ENCODE assay signal across 8 cellular contexts in genomic region chr6:143677577-143677890, GRCh38. TPM values are rescaled to one million over a fixed set of nuclear protein-coding genes. Genes with fewer than 3 reads are reported as not detected.
DNase-seq lines count a peak whose midpoint lies in the region; ATAC-seq and TF ChIP-seq lines count a peak whose summit lies in the region.

No MANE protein-coding gene starts in this region.

- H3K9me3 Mint-ChIP-seq in MCF 10A (ENCODE audit: unreplicated experiment): no peaks in the 10 kb centered on the region

- CTCF ChIA-PET in MCF 10A (lab: Yijun Ruan, JAX): no interaction called here

- POLR2A ChIA-PET in MCF 10A (lab: Yijun Ruan, JAX): interaction anchor here (1.2 to 6.3 kb wide), 5 partner anchors 9 to 847 kb away, joined by 3 to 48 read pairs (median 7); partner anchors contain the start of gene LTV1

- H2BK12ac ChIP-seq in mesenchymal stem cell (ENCODE audit: low read length in 2 of 2): no peak overlapping the region

- no peak overlapping the region for H2BK5ac ChIP-seq in mesenchymal stem cell (ENCODE audit: low read depth, low read length, poor library complexity, severe bottlenecking)

- H4K91ac ChIP-seq in mesenchymal stem cell (ENCODE audit: low read length): no peak overlapping the region

- H2BK120ac ChIP-seq in mesenchymal stem cell (ENCODE audit: low read depth, low read length): peak overlapping the region; percentile 98

- H3K4me1 ChIP-seq in mesenchymal stem cell (ENCODE audit: control insufficient read depth, insufficient read depth, low read depth, low read length) (peaks cover 4% of the 10 kb centered on the region), thyroid gland (peaks cover 29 to 31% of the 10 kb centered on the region in 2 donors)

- H3K79me1 ChIP-seq in mesenchymal stem cell (replicated peaks; ENCODE audit: low read length, poor library complexity, severe bottlenecking): peaks cover 5% of the 10 kb centered on the region

- H3K27me3 ChIP-seq in mesenchymal stem cell (ENCODE audit: control insufficient read depth in 1 of 2, insufficient read depth in 1 of 2, low read length in 2 of 2) (no peaks in the 10 kb centered on the region), thyroid gland (no peaks in the 10 kb centered on the region)

- no peak for ATAC-seq in GM19035 (IDR thresholded peaks at IDR 0.05; ENCODE audit: unreplicated experiment)

- peak; percentile 47 for DNase-seq in activated T-cell treated with anti-CD3 and anti-CD28 coated beads for 4 hours
- DNase-seq in activated T-cell treated with anti-CD3 and anti-CD28 coated beads, Interleukin-2, amount 50 U/mL, for 48 hours: no peak
- DNase-seq in MCF 10A (ENCODE audit: unreplicated experiment): no peak
- no peak for DNase-seq in mesenchymal stem cell
- no peak for DNase-seq in thyroid gland
- DNase-seq in NCI-H146 treated with DMSO at 0.1 percent for 48 hours (lab: John Stamatoyannopoulos, UW; ENCODE audit: unreplicated experiment): no peak
- DNase-seq in HPDE6-E6E7 (ENCODE audit: extremely low spot score): no peak

- peak overlapping the region; percentile 56 for H3K4me2 ChIP-seq in mesenchymal stem cell (ENCODE audit: low read length, poor library complexity, severe bottlenecking)

- H3K14ac ChIP-seq in mesenchymal stem cell (ENCODE audit: low read length in 2 of 2): no peak overlapping the region

- H3K27ac Mint-ChIP-seq in MCF 10A (ENCODE audit: low read depth, unreplicated experiment): peak overlapping the region; percentile 87

- H3K4me3 ChIP-seq in mesenchymal stem cell (ENCODE audit: insufficient read depth in 1 of 2, low read depth in 1 of 2, low read length in 2 of 2): peak overlapping the region; percentile 92 to 96
- H3K4me3 ChIP-seq in thyroid gland (replicated peaks in 1 of 3): peak overlapping the region in 2 of 3 donors; percentile 82 to 94

- H3K4me1 Mint-ChIP-seq in MCF 10A (ENCODE audit: insufficient read depth, unreplicated experiment): peaks cover 56% of the 10 kb centered on the region

- no peak for TF ChIP-seq CTCF in MCF 10A (IDR thresholded peaks at IDR 0.05; ENCODE audit: unreplicated experiment)
- no peak for TF ChIP-seq CTCF in thyroid gland (IDR thresholded peaks at IDR 0.05)

- no peak overlapping the region for H2AFZ ChIP-seq in mesenchymal stem cell (ENCODE audit: low read depth, low read length)

- peaks cover 7% of the 10 kb centered on the region for H3K9me3 ChIP-seq in mesenchymal stem cell (ENCODE audit: control insufficient read depth, low read length)
- H3K9me3 ChIP-seq in thyroid gland: no peaks in the 10 kb centered on the region

- intact Hi-C loops in MCF 10A (cut with micrococcal nuclease): loop anchor here (2.0 to 10.0 kb wide), 3 partner anchors 100 to 327 kb away; partner anchors contain the start of genes LTV1 and PLAGL1
- intact Hi-C loops in thyroid gland (cut with DNase I): loop anchor here (10.0 kb wide), 1 partner anchor 167 kb away; the partner anchor contains the start of gene LTV1

- H2BK15ac ChIP-seq in mesenchymal stem cell (ENCODE audit: low read depth, poor library complexity, severe bottlenecking): no peak overlapping the region

- no peaks in the 10 kb centered on the region for H3K27me3 Mint-ChIP-seq in MCF 10A (ENCODE audit: insufficient read depth, unreplicated experiment)

- no peak overlapping the region for H3K23ac ChIP-seq in mesenchymal stem cell (ENCODE audit: low read length in 2 of 2)

- H3K36me3 ChIP-seq in mesenchymal stem cell (ENCODE audit: control insufficient read depth in 1 of 2, insufficient read depth in 2 of 2, low read depth in 1 of 2, low read length in 2 of 2): no peaks in the 10 kb centered on the region
- H3K36me3 ChIP-seq in thyroid gland: no peaks in the 10 kb centered on the region

- H3K27ac ChIP-seq in mesenchymal stem cell (ENCODE audit: low read length, poor library complexity, severe bottlenecking) (no peak overlapping the region), thyroid gland (peak overlapping the region; percentile 96 to 98 (median 97))

- H3K4me3 Mint-ChIP-seq in MCF 10A (ENCODE audit: unreplicated experiment): peak overlapping the region; percentile 88

- no peaks in the 10 kb centered on the region for H3K36me3 Mint-ChIP-seq in MCF 10A (ENCODE audit: insufficient read depth, unreplicated experiment)

- WGBS in mesenchymal stem cell: 0% methylated on average over 5 of the region's 9 CpGs
- WGBS in thyroid gland, 2 donors: 4 to 7% methylated on average over 9 of the region's 9 CpGs

- H4K8ac ChIP-seq in mesenchymal stem cell (ENCODE audit: low read length): no peak overlapping the region

- H3K18ac ChIP-seq in mesenchymal stem cell (ENCODE audit: low read depth in 1 of 2, low read length in 2 of 2): peak overlapping the region in 1 of 2 experiments; percentile 97

- no peak overlapping the region for H2AK5ac ChIP-seq in mesenchymal stem cell (ENCODE audit: low read length, severe bottlenecking)

- TF ChIP-seq POLR2A in thyroid gland (IDR thresholded peaks at IDR 0.05): no peak

- H3K4ac ChIP-seq in mesenchymal stem cell (ENCODE audit: low read depth in 1 of 2, low read length in 2 of 2): no peak overlapping the region

- BruUV-seq in MCF 10A (replicated peaks; lab: Mats Ljungman, UMichigan): no TSS peak

- peak overlapping the region; percentile 99 for H3K9ac ChIP-seq in mesenchymal stem cell (ENCODE audit: low read length)

RNA-seq across cellular contexts. Expression of gene PHACTR2, which starts 0.2 kb away (rescaled TPM):
- total RNA-seq in MCF 10A (2022): 30.0 and 34.4 TPM in 2 replicates
- polyA plus RNA-seq in mesenchymal stem cell (2013, experiment 1 of 2): 41.5 TPM
- 38.1 TPM for polyA plus RNA-seq in mesenchymal stem cell (2013, experiment 2 of 2)
- 100 to 1,000 TPM in 3 of 4 donors, 10 to 100 TPM in 1; 95.0 to 127 (median 111) TPM for total RNA-seq in thyroid gland
